1 cellular context compared by ENCODE assay signal in the genomic region with DNA sequence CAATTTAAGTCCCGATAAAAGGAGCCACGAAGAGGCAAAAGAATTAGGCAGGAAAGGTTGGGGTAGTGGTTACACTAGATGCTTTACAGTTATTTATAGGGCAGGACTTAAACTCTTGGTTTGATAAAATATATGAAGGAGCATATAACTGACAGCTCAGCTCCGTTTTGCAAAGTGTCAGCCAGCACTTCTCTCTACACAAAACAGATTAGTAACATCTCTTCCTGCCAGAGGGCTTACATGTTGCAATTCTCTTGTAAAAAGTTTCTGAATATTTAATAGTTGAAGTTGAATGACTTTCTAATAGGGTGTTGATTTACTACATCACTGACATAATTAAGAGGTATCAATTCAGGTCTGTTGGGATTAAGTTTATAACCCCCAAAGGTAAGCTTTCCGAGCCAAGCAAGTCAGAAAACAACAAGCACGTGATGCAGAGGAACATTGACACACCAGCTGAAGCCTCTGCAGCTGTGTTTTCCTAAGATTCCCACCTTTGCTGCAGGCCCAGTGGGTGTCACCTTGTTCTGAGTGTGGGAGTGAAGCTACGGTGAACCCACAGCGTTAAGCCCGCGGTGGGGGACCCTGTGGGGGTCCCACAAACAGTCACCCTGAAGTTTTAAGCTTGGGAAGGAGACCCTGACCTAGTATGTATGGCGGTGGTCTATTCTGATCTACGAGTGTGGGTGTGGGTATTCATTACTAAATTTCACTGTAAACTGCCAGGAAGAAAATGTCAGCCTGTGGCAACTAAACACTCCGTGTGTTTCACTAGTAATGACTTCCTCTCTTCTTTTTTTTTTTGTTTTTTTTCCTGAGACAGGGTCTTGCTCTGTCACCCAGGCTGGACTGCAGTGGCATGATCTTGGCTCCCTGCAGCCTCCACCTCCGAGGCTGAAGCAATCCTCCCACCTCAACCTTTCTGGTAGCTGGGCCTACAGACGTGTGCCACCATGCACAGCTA.
TF ChIP-seq lines count a peak whose summit lies in the region.

No MANE protein-coding gene starts in this region.

TF ChIP-seq in K562, 482 proteins besides CTCF, POLR2A, EP300 and RAD21 (continued from another document):
- TF ChIP-seq, protein P1, sequence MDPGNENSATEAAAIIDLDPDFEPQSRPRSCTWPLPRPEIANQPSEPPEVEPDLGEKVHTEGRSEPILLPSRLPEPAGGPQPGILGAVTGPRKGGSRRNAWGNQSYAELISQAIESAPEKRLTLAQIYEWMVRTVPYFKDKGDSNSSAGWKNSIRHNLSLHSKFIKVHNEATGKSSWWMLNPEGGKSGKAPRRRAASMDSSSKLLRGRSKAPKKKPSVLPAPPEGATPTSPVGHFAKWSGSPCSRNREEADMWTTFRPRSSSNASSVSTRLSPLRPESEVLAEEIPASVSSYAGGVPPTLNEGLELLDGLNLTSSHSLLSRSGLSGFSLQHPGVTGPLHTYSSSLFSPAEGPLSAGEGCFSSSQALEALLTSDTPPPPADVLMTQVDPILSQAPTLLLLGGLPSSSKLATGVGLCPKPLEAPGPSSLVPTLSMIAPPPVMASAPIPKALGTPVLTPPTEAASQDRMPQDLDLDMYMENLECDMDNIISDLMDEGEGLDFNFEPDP (CRISPR knock-in tag; IDR thresholded peaks at IDR 0.05), result no peak
- no peak for TF ChIP-seq NCOA1 (IDR thresholded peaks at IDR 0.05; ENCODE audit: low read depth)
- TF ChIP-seq RNF2 (IDR thresholded peaks at IDR 0.05), result no peak
TF ChIP-seq in K562: peak in this region for 0.
